14 cellular contexts compared by ENCODE assay signal in the genomic region with DNA sequence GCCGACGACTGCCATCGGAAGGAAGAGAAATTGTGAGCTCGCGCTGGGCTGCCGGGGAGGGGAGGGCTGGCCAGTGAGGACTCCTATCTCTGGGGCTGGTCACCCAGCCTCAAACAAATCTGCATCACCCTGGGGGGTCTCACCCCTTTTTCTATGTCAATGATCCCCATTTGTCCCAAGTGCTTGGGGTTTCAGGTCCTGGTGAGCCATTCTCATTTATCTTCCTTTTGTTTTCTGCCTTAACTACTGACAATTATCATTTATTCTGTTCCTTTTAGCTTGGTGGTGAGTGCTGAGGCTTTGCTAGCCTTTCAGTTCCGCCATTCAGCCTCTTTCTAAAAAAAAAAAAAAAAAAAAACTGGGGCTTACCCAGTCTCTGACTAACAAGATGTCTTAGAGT. TPM values are rescaled to one million over a fixed set of nuclear protein-coding genes. Genes with fewer than 3 reads are reported as not detected.
DNase-seq lines count a peak whose midpoint lies in the region; ATAC-seq and TF ChIP-seq lines count a peak whose summit lies in the region.
"Had no signal": no experiment of that assay in that cellular context is flagged by ENCODE, and none has a peak within 500 bp of the region (broad histone marks: within the 10 kb centered on the region; RNA-seq: fewer than 3 reads in every experiment).

No MANE protein-coding gene starts in this region.

- no peak overlapping the region for H3K23ac ChIP-seq in mesenchymal stem cell (ENCODE audit: low read length in 2 of 2)

- H4K91ac ChIP-seq in mesenchymal stem cell (ENCODE audit: low read length): no peak overlapping the region

- CTCF ChIA-PET in PC-3 (lab: Charles Lee): interaction anchor here (0.6 kb wide), 1 partner anchor 67 kb away, joined by 3 read pairs; no protein-coding TSS in a partner anchor

- H3K27me3 ChIP-seq in PC-3 (ENCODE audit: low read length) (no peaks in the 10 kb centered on the region), mesenchymal stem cell (ENCODE audit: control insufficient read depth in 1 of 2, insufficient read depth in 1 of 2, low read length in 2 of 2) (no peaks in the 10 kb centered on the region)

- DNase-seq in GM13976 (ENCODE audit: low spot score) (peak; percentile 51), PC-3 (no peak), mesenchymal stem cell (no peak), occipital lobe (lab: John Stamatoyannopoulos, UW) (no peak), nucleus accumbens (lab: John Stamatoyannopoulos, UW) (no peak)
- DNase-seq: DND-41; NCI-H2107; stimulated activated CD4-positive, alpha-beta T cell treated with anti-CD3 and anti-CD28 coated beads, Interleukin-1b, Interleukin-23, amount 100 ng/mL, for 48 hours; stimulated activated naive CD4-positive, alpha-beta T cell had no signal

- H3K4me1 ChIP-seq in PC-3 (ENCODE audit: insufficient read depth, low read length) (no peaks in the 10 kb centered on the region), mesenchymal stem cell (ENCODE audit: control insufficient read depth, insufficient read depth, low read depth, low read length) (peaks cover 2% of the 10 kb centered on the region)

- no peaks in the 10 kb centered on the region for H3K79me1 ChIP-seq in mesenchymal stem cell (replicated peaks; ENCODE audit: low read length, poor library complexity, severe bottlenecking)

- in situ Hi-C loops in GM13976 (cut with MboI; ENCODE audit: low sequenced_read_pairs, unreplicated experiment): no loop called here

- H3K9me2 ChIP-seq in PC-3 (replicated peaks; ENCODE audit: low read length): no peaks in the 10 kb centered on the region

- H3K9me3 ChIP-seq in PC-3 (ENCODE audit: low read length) (no peaks in the 10 kb centered on the region), mesenchymal stem cell (ENCODE audit: control insufficient read depth, low read length) (no peaks in the 10 kb centered on the region)

- TF ChIP-seq CTCF in GM13976 (IDR thresholded peaks at IDR 0.05; ENCODE audit: borderline replicate concordance, control extremely low read depth, extremely low read depth, insufficient read depth, missing control alignments): no peak
- TF ChIP-seq CTCF in PC-3 (conservative IDR thresholded peaks at IDR 0.05; ENCODE audit: low read depth, low read length): no peak

- no peaks in the 10 kb centered on the region for H3K36me3 ChIP-seq in PC-3 (ENCODE audit: low read depth, low read length)
- no peaks in the 10 kb centered on the region for H3K36me3 ChIP-seq in mesenchymal stem cell (ENCODE audit: control insufficient read depth in 1 of 2, insufficient read depth in 2 of 2, low read depth in 1 of 2, low read length in 2 of 2)

- BruUV-seq in PC-3 (replicated peaks; lab: Mats Ljungman, UMichigan): no TSS peak

- ATAC-seq in HG02571 (IDR thresholded peaks at IDR 0.05; ENCODE audit: unreplicated experiment) (peak; percentile 44), PC-3 (no peak), GM21423 (IDR thresholded peaks at IDR 0.05; ENCODE audit: unreplicated experiment) (no peak), HG02588 (IDR thresholded peaks at IDR 0.05; ENCODE audit: unreplicated experiment) (no peak)

- intact Hi-C loops in PC-3 (cut with micrococcal nuclease): no loop called here

- WGBS in mesenchymal stem cell: 52% methylated on average over 7 of the region's 7 CpGs

- H2BK12ac ChIP-seq in mesenchymal stem cell (ENCODE audit: low read length in 2 of 2): no peak overlapping the region

- no peak overlapping the region for H3K14ac ChIP-seq in mesenchymal stem cell (ENCODE audit: low read length in 2 of 2)

- no peaks in the 10 kb centered on the region for H3F3A ChIP-seq in PC-3 (ENCODE audit: low read length, unreplicated experiment)

- POLR2A ChIA-PET in PC-3 (lab: Charles Lee; ENCODE audit: unreplicated experiment): no interaction called here

- no peak overlapping the region for H4K8ac ChIP-seq in mesenchymal stem cell (ENCODE audit: low read length)

- no peak overlapping the region for H2BK15ac ChIP-seq in mesenchymal stem cell (ENCODE audit: low read depth, poor library complexity, severe bottlenecking)

- no peaks in the 10 kb centered on the region for H4K20me1 ChIP-seq in PC-3 (ENCODE audit: low read length)

- H2AFZ ChIP-seq in PC-3 (ENCODE audit: low read length) (peak overlapping the region; percentile 58; the same call in 1 of the 2 replicates), mesenchymal stem cell (ENCODE audit: low read depth, low read length) (no peak overlapping the region)

- no peaks in the 10 kb centered on the region for H3K79me2 ChIP-seq in PC-3 (ENCODE audit: low read length)

- no peak overlapping the region for H2AK5ac ChIP-seq in mesenchymal stem cell (ENCODE audit: low read length, severe bottlenecking)

- no peak overlapping the region for H3K4ac ChIP-seq in mesenchymal stem cell (ENCODE audit: low read depth in 1 of 2, low read length in 2 of 2)

- H3K4me2 ChIP-seq in PC-3 (ENCODE audit: low read length) (no peak overlapping the region), mesenchymal stem cell (ENCODE audit: low read length, poor library complexity, severe bottlenecking) (peak overlapping the region; percentile 27)

- H3K18ac ChIP-seq in mesenchymal stem cell (ENCODE audit: low read depth in 1 of 2, low read length in 2 of 2): no peak overlapping the region

- no peak overlapping the region for H2BK5ac ChIP-seq in mesenchymal stem cell (ENCODE audit: low read depth, low read length, poor library complexity, severe bottlenecking)

- H3K4me3 ChIP-seq in PC-3 (ENCODE audit: low read length): no peak overlapping the region
- no peak overlapping the region for H3K4me3 ChIP-seq in mesenchymal stem cell (ENCODE audit: insufficient read depth in 1 of 2, low read depth in 1 of 2, low read length in 2 of 2)
- H3K4me3 ChIP-seq: lung had no signal

- no peak overlapping the region for H2BK120ac ChIP-seq in mesenchymal stem cell (ENCODE audit: low read depth, low read length)

- no peak overlapping the region for H3K27ac ChIP-seq in PC-3 (ENCODE audit: low read length)
- H3K27ac ChIP-seq in mesenchymal stem cell (ENCODE audit: low read length, poor library complexity, severe bottlenecking): no peak overlapping the region

- H3K9ac ChIP-seq in PC-3 (ENCODE audit: low read length) (no peak overlapping the region), mesenchymal stem cell (ENCODE audit: low read length) (peak overlapping the region; percentile 34)

RNA-seq across cellular contexts. Expression of a gene that starts 22.8 kb away (rescaled TPM):
- total RNA-seq in PC-3 (2014; rRNA removed): not detected in 2 replicates
- polyA plus RNA-seq in mesenchymal stem cell (2013, experiment 1 of 2): 0.01 TPM
- polyA plus RNA-seq in mesenchymal stem cell (2013, experiment 2 of 2): 0.05 TPM
- 3.6 TPM for total RNA-seq in occipital lobe
- total RNA-seq: LHCN-M2 had no signal
